ENCODE assay signal across 33 cellular contexts in the genomic region with DNA sequence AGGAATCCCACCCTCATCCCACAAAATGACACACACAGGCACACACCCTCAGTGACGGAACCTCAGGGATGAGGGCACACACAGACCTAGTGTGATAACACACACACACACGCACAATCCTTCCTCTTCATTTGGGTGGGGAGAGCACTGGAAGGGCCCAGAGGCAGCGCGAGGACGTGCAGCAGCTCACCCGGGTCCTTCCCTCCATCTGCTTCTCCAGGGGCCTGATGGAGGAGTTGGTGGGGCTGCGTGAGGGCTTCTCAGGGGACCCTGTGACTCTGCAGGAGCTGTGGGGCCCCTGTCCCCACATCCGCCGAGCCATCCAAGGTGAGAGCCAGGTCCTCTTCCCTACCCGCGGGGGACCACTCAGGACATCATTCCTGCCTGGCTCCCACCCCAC. TPM values are rescaled to one million over a fixed set of nuclear protein-coding genes. Genes with fewer than 3 reads are reported as not detected.
"Had no signal": no experiment of that assay in that cellular context is flagged by ENCODE, and none has a peak within 500 bp of the region (broad histone marks: within the 10 kb centered on the region; RNA-seq: fewer than 3 reads in every experiment).

No MANE protein-coding gene starts in this region.

- H3K4me3 ChIP-seq: adrenal gland, body of pancreas, heart right ventricle, left lung, mucosa of descending colon, uterus had no signal

- ATAC-seq: activated CD4-positive, CD25-positive, alpha-beta regulatory T cell treated with anti-CD3 and anti-CD28 coated beads, Interleukin-2, amount 50 U/mL, for 24 hours; heart right ventricle; left lung; mucosa of descending colon; sciatic nerve; T-helper 17 cell had no signal

- H3K27ac ChIP-seq: left lung, WERI-Rb-1 had no signal

- H3K36me3 ChIP-seq: adrenal gland, heart right ventricle, left lung, uterus, WERI-Rb-1 had no signal

- DNase-seq: activated CD4-positive, alpha-beta T cell treated with anti-CD3 and anti-CD28 coated beads for 48 hours; activated CD4-positive, alpha-beta T cell treated with anti-CD3 and anti-CD28 coated beads, Interleukin-2, amount 50 U/mL, for 48 hours; activated CD8-positive, alpha-beta memory T cell treated with anti-CD3 and anti-CD28 coated beads for 24 hours; activated effector memory CD4-positive, alpha-beta T cell treated with Interleukin-2 at 50 U/mL for 16 hours; activated naive CD4-positive, alpha-beta T cell treated with anti-CD3 and anti-CD28 coated beads for 36 hours; activated naive CD8-positive, alpha-beta T cell treated with anti-CD3 and anti-CD28 coated beads for 36 hours; aorta; cortex of kidney; foreskin fibroblast; heart right ventricle; kidney glomerular epithelial cell; mucosa of descending colon; nephron progenitor cell; occipital lobe; small intestine; stimulated activated CD4-positive, alpha-beta T cell treated with anti-CD3 and anti-CD28 coated beads, Interleukin-4, amount 100 ng/mL, for 24 hours; T-helper 17 cell; T1000; uterus had no signal

- H3K27me3 ChIP-seq: adrenal gland, body of pancreas, uterus had no signal

- H3K9me3 ChIP-seq: adrenal gland, body of pancreas, heart right ventricle, left lung, mucosa of descending colon, uterus had no signal

RNA-seq across cellular contexts. Expression of gene CLCNKA, which starts 0.6 kb away (rescaled TPM):
- total RNA-seq: activated naive CD4-positive, alpha-beta T cell treated with anti-CD3 and anti-CD28 coated beads for 36 hours; activated naive CD8-positive, alpha-beta T cell treated with anti-CD3 and anti-CD28 coated beads for 36 hours; cerebellum; endothelial cell of umbilical vein; glomerular endothelial cell; lung microvascular endothelial cell; occipital lobe; T-helper 17 cell had no signal
- polyA plus RNA-seq: endothelial cell of umbilical vein had no signal

RNA-seq across cellular contexts. Expression of gene HSPB7, which starts 4.5 kb away (rescaled TPM):
- total RNA-seq: activated naive CD4-positive, alpha-beta T cell treated with anti-CD3 and anti-CD28 coated beads for 36 hours; activated naive CD8-positive, alpha-beta T cell treated with anti-CD3 and anti-CD28 coated beads for 36 hours; endothelial cell of umbilical vein; glomerular endothelial cell; lung microvascular endothelial cell; occipital lobe; T-helper 17 cell had no signal
- polyA plus RNA-seq: endothelial cell of umbilical vein had no signal

RNA-seq across cellular contexts. Expression of gene SRARP, which starts 18.4 kb away (rescaled TPM):
- total RNA-seq: activated naive CD4-positive, alpha-beta T cell treated with anti-CD3 and anti-CD28 coated beads for 36 hours; activated naive CD8-positive, alpha-beta T cell treated with anti-CD3 and anti-CD28 coated beads for 36 hours; adrenal gland; aorta; body of pancreas; cardiac septum; endothelial cell of umbilical vein; glomerular endothelial cell; left lung; mesenteric fat pad; mucosa of descending colon; myocyte; T-helper 17 cell; uterus had no signal
- polyA plus RNA-seq: adrenal gland, aorta, endothelial cell of umbilical vein, esophagus, small intestine had no signal

RNA-seq across cellular contexts. Expression of gene CLCNKB, which starts 21.2 kb away (rescaled TPM):
- total RNA-seq: activated naive CD4-positive, alpha-beta T cell treated with anti-CD3 and anti-CD28 coated beads for 36 hours; activated naive CD8-positive, alpha-beta T cell treated with anti-CD3 and anti-CD28 coated beads for 36 hours; endothelial cell of umbilical vein; glomerular endothelial cell; lung microvascular endothelial cell; myocyte; T-helper 17 cell had no signal
